ENCODE assay signal across 13 cellular contexts in genomic region chr6:57262491-57262890, GRCh38. TPM values are rescaled to one million over a fixed set of nuclear protein-coding genes. Genes with fewer than 3 reads are reported as not detected.
A peak's percentile ranks its signal among the peaks of the same experiment; 100 is the strongest.
DNase-seq lines count a peak whose midpoint lies in the region; ATAC-seq and TF ChIP-seq lines count a peak whose summit lies in the region.
"Had no signal": no experiment of that assay in that cellular context is flagged by ENCODE, and none has a peak within 500 bp of the region (broad histone marks: within the 10 kb centered on the region; RNA-seq: fewer than 3 reads in every experiment).

No MANE protein-coding gene starts in this region.

- H3K9me3 ChIP-seq in adipocyte (ENCODE audit: control insufficient read depth, low read length) (no peaks in the 10 kb centered on the region), ovary (no peaks in the 10 kb centered on the region)
- H3K9me3 ChIP-seq: A549 had no signal

- intact Hi-C loops in Right ventricle myocardium superior (cut with DNase I) (no loop called here), ovary (cut with DNase I) (no loop called here)

- TF ChIP-seq POLR2A in ovary (IDR thresholded peaks at IDR 0.05): no peak

- no peaks in the 10 kb centered on the region for H3K79me2 ChIP-seq in ACC112 (ENCODE audit: control insufficient read depth, insufficient read depth, low read length, unreplicated experiment)

- peak; percentile 91 for ATAC-seq in Right ventricle myocardium superior (ENCODE audit: poor library complexity)
- ATAC-seq in HG02623 (IDR thresholded peaks at IDR 0.05; ENCODE audit: unreplicated experiment): no peak
- ATAC-seq in HG03175 (IDR thresholded peaks at IDR 0.05; ENCODE audit: unreplicated experiment): no peak
- no peak for ATAC-seq in GM18868 (IDR thresholded peaks at IDR 0.05; ENCODE audit: unreplicated experiment)
- ATAC-seq: A549 had no signal

- peak overlapping the region; percentile 60 for H3K9ac ChIP-seq in adipocyte (ENCODE audit: low read length)

- no peak for TF ChIP-seq CTCF in ovary (IDR thresholded peaks at IDR 0.05)

- no peaks in the 10 kb centered on the region for H3K36me3 ChIP-seq in ACC112 (ENCODE audit: insufficient read depth, low read length)
- no peaks in the 10 kb centered on the region for H3K36me3 ChIP-seq in adipocyte (ENCODE audit: control insufficient read depth, insufficient read depth, low read length, severe bottlenecking)
- no peaks in the 10 kb centered on the region for H3K36me3 ChIP-seq in ovary
- H3K36me3 ChIP-seq: cardiac muscle cell had no signal

- H3K4me3 ChIP-seq in ACC112 (ENCODE audit: low read depth, low read length): peak overlapping the region; percentile 43
- peak overlapping the region; percentile 47 for H3K4me3 ChIP-seq in adipocyte (ENCODE audit: low read length)
- H3K4me3 ChIP-seq in ovary: no peak overlapping the region
- H3K4me3 ChIP-seq: A549, cardiac muscle cell, skin epidermis had no signal

- H2AFZ ChIP-seq in ACC112 (ENCODE audit: low read length, unreplicated experiment): no peak overlapping the region

- H3K4me1 ChIP-seq in ACC112 (ENCODE audit: control insufficient read depth, insufficient read depth, low read length, unreplicated experiment) (peaks cover 61% of the 10 kb centered on the region), adipocyte (ENCODE audit: control insufficient read depth, insufficient read depth, low read length) (peaks cover 48% of the 10 kb centered on the region), ovary (ENCODE audit: insufficient read depth) (peaks cover 6% of the 10 kb centered on the region)

- H3K27ac ChIP-seq in ACC112 (ENCODE audit: low read depth, low read length) (peak overlapping the region; percentile 97), ovary (peak overlapping the region in 1 of 2 donors; percentile 14)
- H3K27ac ChIP-seq: cardiac muscle cell had no signal

- DNase-seq in adipocyte (ENCODE audit: low read depth) (peak; percentile 35), Right ventricle myocardium superior (peak; percentile 84), ovary (peak in 3 of 5 donors; percentile 40 to 66 (median 48)), 8988T (no peak)
- DNase-seq: KBM-7, NCI-H2171 had no signal

- H3K27me3 ChIP-seq in ACC112 (ENCODE audit: insufficient read depth, low read length): no peaks in the 10 kb centered on the region
- no peaks in the 10 kb centered on the region for H3K27me3 ChIP-seq in adipocyte (replicated peaks; ENCODE audit: control insufficient read depth, insufficient read depth, low read length)
- H3K27me3 ChIP-seq in ovary: no peaks in the 10 kb centered on the region
- H3K27me3 ChIP-seq: cardiac muscle cell had no signal

- no peak for TF ChIP-seq EP300 in ovary (IDR thresholded peaks at IDR 0.05)

- WGBS in ovary, 3 donors: 15 to 35% (median 25%) methylated on average over 2 of the region's 2 CpGs

RNA-seq across cellular contexts. Expression of gene RAB23, which starts 40.4 kb away (rescaled TPM):
- total RNA-seq in Right ventricle myocardium superior (10.8 TPM), ovary (10 to 100 TPM; 14.2 to 24.7 (median 15.8) TPM)
- polyA plus RNA-seq in ovary: 10 to 100 TPM; 16.7 to 31.0 TPM

RNA-seq across cellular contexts. Expression of gene PRIM2, which starts 54.9 kb away (rescaled TPM):
- 3.1 TPM for total RNA-seq in Right ventricle myocardium superior
- 10 to 100 TPM in 4 of 7 donors, 1 to 10 TPM in 3; 8.9 to 12.0 (median 10.8) TPM for total RNA-seq in ovary
- 1 to 10 TPM; 5.9 to 7.6 TPM for polyA plus RNA-seq in ovary
